ENCODE assay signal across 8 cellular contexts in genomic region chr14:63642656-63643382, GRCh38. TPM values are rescaled to one million over a fixed set of nuclear protein-coding genes. Genes with fewer than 3 reads are reported as not detected.
DNase-seq lines count a peak whose midpoint lies in the region; ATAC-seq, FAIRE-seq and TF ChIP-seq lines count a peak whose summit lies in the region.

No MANE protein-coding gene starts in this region.

- TF ChIP-seq CTCF in pancreas (IDR thresholded peaks at IDR 0.05): no peak

- H3K27me3 ChIP-seq in NT2/D1 (ENCODE audit: insufficient read depth, insufficient read length): no peaks in the 10 kb centered on the region
- H3K27me3 ChIP-seq in endocrine pancreas (ENCODE audit: control insufficient read depth, insufficient read depth, low read length): no peaks in the 10 kb centered on the region
- no peaks in the 10 kb centered on the region for H3K27me3 ChIP-seq in pancreas

- intact Hi-C loops in pancreas (cut with DNase I): no loop called here

- no peaks in the 10 kb centered on the region for H3K9me3 ChIP-seq in ES-I3 (ENCODE audit: control insufficient read depth, insufficient read depth, low read length)
- no peaks in the 10 kb centered on the region for H3K9me3 ChIP-seq in NT2/D1 (ENCODE audit: insufficient read depth, low read length)
- H3K9me3 ChIP-seq in endocrine pancreas (ENCODE audit: control insufficient read depth, low read length): no peaks in the 10 kb centered on the region
- H3K9me3 ChIP-seq in pancreas: no peaks in the 10 kb centered on the region

- peak overlapping the region in 3 of 4 donors; percentile 93 to 97 (median 95) for H3K27ac ChIP-seq in pancreas

- H3K9ac ChIP-seq in ES-I3 (ENCODE audit: low read depth, low read length) (peak overlapping the region; percentile 79), NT2/D1 (ENCODE audit: insufficient read length, low read depth) (peak overlapping the region; percentile 53), endocrine pancreas (ENCODE audit: control insufficient read depth, insufficient read depth, low read length) (peak overlapping the region; percentile 34)

- H3K36me3 ChIP-seq in ES-I3 (ENCODE audit: insufficient read depth, low read length): peaks cover 3% of the 10 kb centered on the region; the same call in 1 of the 2 replicates
- peaks cover 18% of the 10 kb centered on the region for H3K36me3 ChIP-seq in NT2/D1 (ENCODE audit: insufficient read depth, insufficient read length, low read length)
- H3K36me3 ChIP-seq in endocrine pancreas (ENCODE audit: control insufficient read depth, insufficient read depth, low read length): no peaks in the 10 kb centered on the region
- H3K36me3 ChIP-seq in pancreas: peaks cover 0 to 3% (median 0%) of the 10 kb centered on the region in 3 donors

- WGBS in pancreas, 2 donors: 52 to 58% methylated on average over 8 of the region's 8 CpGs

- peak; percentile 41 for FAIRE-seq in pancreas (lab: Jason Lieb, UNC)

- H3K4me3 ChIP-seq in NT2/D1 (ENCODE audit: insufficient read length, low read depth) (peak overlapping the region; percentile 68), endocrine pancreas (ENCODE audit: control insufficient read depth, insufficient read depth, low read length) (peak overlapping the region; percentile 99), pancreas (peak overlapping the region; percentile 31 to 56 (median 46))

- DNase-seq in NT2/D1 (ENCODE audit: low read depth, low spot score) (no peak), pancreas (no peak), SW480 (ENCODE audit: low spot score) (no peak), SK-N-DZ (ENCODE audit: low spot score) (no peak), GM03348 (ENCODE audit: low spot score) (no peak)
- DNase-seq in effector CD4-positive, alpha-beta T cell: no peak

- ATAC-seq in pancreas: no peak

- no peaks in the 10 kb centered on the region for H3K4me1 ChIP-seq in ES-I3 (ENCODE audit: insufficient read depth, low read length)
- no peaks in the 10 kb centered on the region for H3K4me1 ChIP-seq in NT2/D1 (ENCODE audit: insufficient read depth, insufficient read length)
- peaks cover 8% of the 10 kb centered on the region for H3K4me1 ChIP-seq in endocrine pancreas (ENCODE audit: control insufficient read depth, insufficient read depth, low read length)
- H3K4me1 ChIP-seq in pancreas: peaks cover 0 to 15% (median 7%) of the 10 kb centered on the region in 3 donors

RNA-seq across cellular contexts. Expression of gene WDR89, which starts 1.1 kb away (rescaled TPM):
- total RNA-seq in pancreas: 10 to 100 TPM in 1 of 6 donors, 1 to 10 TPM in 5; 4.3 to 11.0 (median 7.6) TPM
- polyA plus RNA-seq in pancreas: 1 to 10 TPM; 4.0 to 6.6 TPM
- 15.9 and 16.1 TPM in 2 replicates for polyA plus RNA-seq in SK-N-DZ (2014; cell fraction: cytosol; rRNA removed)
- 7.3 and 8.7 TPM in 2 replicates for polyA plus RNA-seq in SK-N-DZ (2014; cell fraction: nucleus; rRNA removed)

Comparison
In these comparisons a context has a peak if more than half of its experiments do, and no peak if none do; other contexts are left out.
1. H3K4me3 ChIP-seq: peak in every context shown above with its lines; median percentile 99 in endocrine pancreas; 68 in NT2/D1; 46 in pancreas.